Comparison of ENCODE assay signal across 21 cellular contexts in the genomic region with DNA sequence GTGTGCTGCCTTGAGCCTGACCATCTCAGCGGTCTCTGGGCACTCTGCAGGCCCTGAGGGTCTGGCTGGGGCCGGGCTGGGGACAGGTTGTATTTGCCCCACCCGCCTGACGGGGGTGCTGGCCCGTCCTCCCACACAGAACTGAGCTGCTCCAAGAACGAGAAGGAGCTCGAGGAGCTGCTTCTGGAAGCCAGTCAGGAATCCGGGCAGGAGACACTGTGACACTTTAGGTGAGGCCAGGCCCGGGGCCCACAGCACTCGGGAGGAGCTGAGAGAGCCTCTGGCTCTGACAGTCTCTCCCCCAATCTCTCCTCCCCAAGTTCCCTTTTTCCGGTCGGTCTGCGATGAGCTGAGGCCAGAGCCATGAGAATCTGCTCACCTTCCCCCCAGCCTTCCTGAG. TPM values are rescaled to one million over a fixed set of nuclear protein-coding genes. Genes with fewer than 3 reads are reported as not detected.
"Had no signal": no experiment of that assay in that cellular context is flagged by ENCODE, and none has a peak within 500 bp of the region (broad histone marks: within the 10 kb centered on the region; RNA-seq: fewer than 3 reads in every experiment).

No MANE protein-coding gene starts in this region.

- H3K27me3 ChIP-seq: hepatocyte, right atrium auricular region had no signal

- H3K4me1 ChIP-seq: colonic mucosa, left lung, right atrium auricular region had no signal

- H3K27ac ChIP-seq: colonic mucosa, esophagus muscularis mucosa, hepatocyte, left lung, right atrium auricular region, VCaP had no signal

- H3K9me3 ChIP-seq: colonic mucosa, esophagus muscularis mucosa, left lung, right atrium auricular region had no signal

- ATAC-seq: activated CD4-positive, alpha-beta T cell treated with anti-CD3 and anti-CD28 coated beads for 36 hours; activated CD8-positive, alpha-beta memory T cell treated with anti-CD3 and anti-CD28 coated beads, Interleukin-2, amount 10 ng/mL, durations not matched to agents 7 days and 5 days; left lung; naive thymus-derived CD8-positive, alpha-beta T cell; stimulated activated naive CD8-positive, alpha-beta T cell treated with anti-CD3 and anti-CD28 coated beads, Interleukin-15, Interleukin-2, amounts not matched to agents 100 U/mL and 50 U/mL, for 24 hours had no signal

- H2AFZ ChIP-seq: hepatocyte had no signal

- H3K36me3 ChIP-seq: colonic mucosa had no signal

- H3K4me3 Mint-ChIP-seq: activated CD4-positive, alpha-beta memory T cell treated with anti-CD3 and anti-CD28 coated beads for 36 hours; activated CD4-positive, alpha-beta T cell treated with anti-CD3 and anti-CD28 coated beads for 36 hours; activated CD8-positive, alpha-beta memory T cell treated with anti-CD3 and anti-CD28 coated beads, Interleukin-2, amount 10 ng/mL, durations not matched to agents 7 days and 5 days; activated T-cell treated with anti-CD3 and anti-CD28 coated beads, Interleukin-2, amount 50 U/mL, for 24 hours; naive thymus-derived CD8-positive, alpha-beta T cell; T-helper 2 cell treated with Interferon-gamma antibody and Interleukin-4, amounts not matched to agents 5 μg/mL and 100 μg/mL, for 36 hours; type B pancreatic cell had no signal

- H3K4me3 ChIP-seq: colonic mucosa, esophagus muscularis mucosa, hepatocyte, left lung, right atrium auricular region had no signal

- DNase-seq: activated CD4-positive, alpha-beta memory T cell treated with anti-CD3 and anti-CD28 coated beads for 36 hours; activated CD4-positive, alpha-beta T cell treated with anti-CD3 and anti-CD28 coated beads for 36 hours; activated CD8-positive, alpha-beta memory T cell treated with anti-CD3 and anti-CD28 coated beads, Interleukin-2, amount 10 ng/mL, durations not matched to agents 7 days and 5 days; activated effector memory CD4-positive, alpha-beta T cell treated with Interleukin-2 at 50 U/mL for 16 hours; activated naive CD4-positive, alpha-beta T cell treated with anti-CD3 and anti-CD28 coated beads, Interleukin-2, amount 50 U/mL, for 16 hours; activated T-cell treated with anti-CD3 and anti-CD28 coated beads, Interleukin-2, amount 50 U/mL, for 24 hours; colonic mucosa; left lung; naive thymus-derived CD8-positive, alpha-beta T cell; stimulated activated CD4-positive, alpha-beta T cell treated with anti-CD3 and anti-CD28 coated beads, Interleukin-4, amount 100 ng/mL, for 24 hours; stimulated activated CD8-positive, alpha-beta memory T cell treated with anti-CD3 and anti-CD28 coated beads, Interleukin-4, amount 100 ng/mL, for 48 hours; stimulated activated naive CD8-positive, alpha-beta T cell treated with anti-CD3 and anti-CD28 coated beads, Interleukin-15, Interleukin-2, amounts not matched to agents 100 U/mL and 50 U/mL, for 24 hours had no signal

- H3K27ac Mint-ChIP-seq: activated CD4-positive, alpha-beta memory T cell treated with anti-CD3 and anti-CD28 coated beads for 36 hours; activated CD4-positive, alpha-beta T cell treated with anti-CD3 and anti-CD28 coated beads for 36 hours; activated CD8-positive, alpha-beta memory T cell treated with anti-CD3 and anti-CD28 coated beads, Interleukin-2, amount 10 ng/mL, durations not matched to agents 7 days and 5 days; activated T-cell treated with anti-CD3 and anti-CD28 coated beads, Interleukin-2, amount 50 U/mL, for 24 hours; naive thymus-derived CD8-positive, alpha-beta T cell; T-helper 2 cell treated with Interferon-gamma antibody and Interleukin-4, amounts not matched to agents 5 μg/mL and 100 μg/mL, for 36 hours; type B pancreatic cell had no signal

- H3K9me3 Mint-ChIP-seq: activated CD4-positive, alpha-beta memory T cell treated with anti-CD3 and anti-CD28 coated beads for 36 hours; activated T-cell treated with anti-CD3 and anti-CD28 coated beads, Interleukin-2, amount 50 U/mL, for 24 hours; naive thymus-derived CD8-positive, alpha-beta T cell; T-helper 2 cell treated with Interferon-gamma antibody and Interleukin-4, amounts not matched to agents 5 μg/mL and 100 μg/mL, for 36 hours; type B pancreatic cell had no signal

- H3K4me2 ChIP-seq: hepatocyte had no signal

RNA-seq across cellular contexts. Expression of a gene that starts 14.5 kb away (rescaled TPM):
- total RNA-seq: cardiac septum, left lung, posterior vena cava, skeletal muscle tissue had no signal
